Comparison of ENCODE assay signal across 16 cellular contexts in genomic region chr1:151815716-151816327, GRCh38. TPM values are rescaled to one million over a fixed set of nuclear protein-coding genes. Genes with fewer than 3 reads are reported as not detected.
A peak's percentile ranks its signal among the peaks of the same experiment; 100 is the strongest.
DNase-seq lines count a peak whose midpoint lies in the region; ATAC-seq and TF ChIP-seq lines count a peak whose summit lies in the region.
"Had no signal": no experiment of that assay in that cellular context is flagged by ENCODE, and none has a peak within 500 bp of the region (broad histone marks: within the 10 kb centered on the region; RNA-seq: fewer than 3 reads in every experiment).

No MANE protein-coding gene starts in this region.

- peak overlapping the region; percentile 67 for H2AFZ ChIP-seq in MM.1S (ENCODE audit: low read length)

- H3K36me3 ChIP-seq in MM.1S (replicated peaks; ENCODE audit: insufficient read depth, low read length): no peaks in the 10 kb centered on the region
- H3K36me3 ChIP-seq in A673 (ENCODE audit: insufficient read depth, low read length, poor library complexity, severe bottlenecking): no peaks in the 10 kb centered on the region
- H3K36me3 ChIP-seq: ascending aorta, vagina had no signal

- no peak overlapping the region for H3K4me3 Mint-ChIP-seq in activated CD8-positive, alpha-beta memory T cell treated with anti-CD3 and anti-CD28 coated beads, Interleukin-2, amount 10 ng/mL, durations not matched to agents 7 days and 5 days
- no peak overlapping the region for H3K4me3 Mint-ChIP-seq in neural crest cell
- H3K4me3 Mint-ChIP-seq: WTC11 had no signal

- H3K9ac ChIP-seq in MM.1S (ENCODE audit: low read length): peak overlapping the region; percentile 57

- no peaks in the 10 kb centered on the region for H3K9me3 Mint-ChIP-seq in activated CD8-positive, alpha-beta memory T cell treated with anti-CD3 and anti-CD28 coated beads, Interleukin-2, amount 10 ng/mL, durations not matched to agents 7 days and 5 days (ENCODE audit: low read depth)
- no peaks in the 10 kb centered on the region for H3K9me3 Mint-ChIP-seq in neural crest cell
- H3K9me3 Mint-ChIP-seq: WTC11 had no signal

- H3K27me3 Mint-ChIP-seq in activated CD8-positive, alpha-beta memory T cell treated with anti-CD3 and anti-CD28 coated beads, Interleukin-2, amount 10 ng/mL, durations not matched to agents 7 days and 5 days: no peaks in the 10 kb centered on the region
- no peaks in the 10 kb centered on the region for H3K27me3 Mint-ChIP-seq in neural crest cell (ENCODE audit: low read depth)

- POLR2A ChIA-PET in A673 (lab: Charles Lee; ENCODE audit: low non-redundant PET): no interaction called here

- BruUV-seq in A673 (replicated peaks; lab: Mats Ljungman, UMichigan): no TSS peak

- CTCF ChIA-PET in activated CD8-positive, alpha-beta memory T cell treated with anti-CD3 and anti-CD28 coated beads, Interleukin-2, amount 10 ng/mL, durations not matched to agents 7 days and 5 days (lab: Charles Lee): interaction anchor here (0.9 to 3.9 kb wide), 3 partner anchors 13 to 20 kb away, joined by 4 to 20 read pairs (median 5); no protein-coding TSS in a partner anchor
- CTCF ChIA-PET in A673 (lab: Charles Lee): no interaction called here

- H3K4me1 Mint-ChIP-seq in activated CD8-positive, alpha-beta memory T cell treated with anti-CD3 and anti-CD28 coated beads, Interleukin-2, amount 10 ng/mL, durations not matched to agents 7 days and 5 days: peaks cover 47% of the 10 kb centered on the region
- H3K4me1 Mint-ChIP-seq in neural crest cell: no peaks in the 10 kb centered on the region

- H3K4me3 ChIP-seq in MM.1S (ENCODE audit: low read length) (peak overlapping the region; percentile 7; the same call in 1 of the 2 replicates), A673 (ENCODE audit: low read depth, low read length, poor library complexity, severe bottlenecking) (no peak overlapping the region)
- H3K4me3 ChIP-seq: ascending aorta, vagina had no signal

- TF ChIP-seq CTCF in MM.1S (IDR thresholded peaks at IDR 0.05; ENCODE audit: low read length) (no peak), neural crest cell (conservative IDR thresholded peaks at IDR 0.05) (no peak), A673 (conservative IDR thresholded peaks at IDR 0.05; ENCODE audit: low read depth, low read length) (no peak)

- in situ Hi-C loops in KBM-7 (cut with MboI; ENCODE audit: low pct_unique_long_range_greater_than_20kb, low sequenced_read_pairs): no loop called here

- H3K27ac Mint-ChIP-seq in activated CD8-positive, alpha-beta memory T cell treated with anti-CD3 and anti-CD28 coated beads, Interleukin-2, amount 10 ng/mL, durations not matched to agents 7 days and 5 days: peak overlapping the region; percentile 73
- peak overlapping the region; percentile 88 for H3K27ac Mint-ChIP-seq in neural crest cell (ENCODE audit: unreplicated experiment)
- H3K27ac Mint-ChIP-seq: WTC11 had no signal

- peak overlapping the region; percentile 68 for H3K4me2 ChIP-seq in MM.1S (ENCODE audit: low read depth, low read length)

- H4K20me1 ChIP-seq in MM.1S (ENCODE audit: insufficient read depth, low read length): no peaks in the 10 kb centered on the region

- intact Hi-C loops in A673 (cut with micrococcal nuclease; ENCODE audit: unreplicated experiment): no loop called here

- no peaks in the 10 kb centered on the region for H3K9me2 ChIP-seq in MM.1S (replicated peaks; ENCODE audit: insufficient read depth, low read length)

- H3K36me3 Mint-ChIP-seq in activated CD8-positive, alpha-beta memory T cell treated with anti-CD3 and anti-CD28 coated beads, Interleukin-2, amount 10 ng/mL, durations not matched to agents 7 days and 5 days: no peaks in the 10 kb centered on the region
- H3K36me3 Mint-ChIP-seq in neural crest cell (ENCODE audit: low read depth): no peaks in the 10 kb centered on the region
- H3K36me3 Mint-ChIP-seq: WTC11 had no signal

- DNase-seq in activated CD8-positive, alpha-beta memory T cell treated with anti-CD3 and anti-CD28 coated beads, Interleukin-2, amount 10 ng/mL, durations not matched to agents 7 days and 5 days: peak; percentile 78
- DNase-seq in activated CD8-positive, alpha-beta memory T cell treated with anti-CD3 and anti-CD28 coated beads, Interleukin-2, amount 50 U/mL, for 48 hours: no peak
- DNase-seq in MM.1S (peak; percentile 92), neural crest cell (ENCODE audit: low read depth, low spot score) (no peak), A673 (ENCODE audit: low spot score) (no peak), NCI-H748 (lab: John Stamatoyannopoulos, UW; ENCODE audit: unreplicated experiment) (no peak), KBM-7 (no peak)
- peak; percentile 79 for DNase-seq in activated effector memory CD4-positive, alpha-beta T cell treated with anti-CD3 and anti-CD28 coated beads, Interleukin-2, amount 50 U/mL, for 16 hours
- DNase-seq: NCI-H1092 treated with DMSO at 0.1 percent for 48 hours, NCI-H82 had no signal

- H3K27me3 ChIP-seq in MM.1S (replicated peaks; ENCODE audit: insufficient read depth, low read length) (no peaks in the 10 kb centered on the region), A673 (replicated peaks; ENCODE audit: insufficient read depth, low read depth, low read length, poor library complexity) (peaks cover 4% of the 10 kb centered on the region)
- H3K27me3 ChIP-seq: ascending aorta, vagina had no signal

- H3K4me1 ChIP-seq in MM.1S (ENCODE audit: low read length) (peaks cover 48% of the 10 kb centered on the region), A673 (ENCODE audit: insufficient read depth, low read length, poor library complexity, severe bottlenecking) (no peaks in the 10 kb centered on the region)
- H3K4me1 ChIP-seq: ascending aorta, vagina had no signal

- ATAC-seq in activated CD8-positive, alpha-beta memory T cell treated with anti-CD3 and anti-CD28 coated beads, Interleukin-2, amount 10 ng/mL, durations not matched to agents 7 days and 5 days: peak; percentile 76
- ATAC-seq: WTC11 had no signal

- H3K79me2 ChIP-seq in MM.1S (ENCODE audit: low read length): no peaks in the 10 kb centered on the region

- H3K27ac ChIP-seq in MM.1S (ENCODE audit: low read length) (peak overlapping the region; percentile 60), A673 (ENCODE audit: low read depth, low read length, poor library complexity, severe bottlenecking) (no peak overlapping the region)
- H3K27ac ChIP-seq: ascending aorta, vagina had no signal

- no peaks in the 10 kb centered on the region; the same call in 1 of the 2 replicates for H3F3A ChIP-seq in MM.1S (ENCODE audit: insufficient read depth, low read length)

- no peaks in the 10 kb centered on the region for H3K9me3 ChIP-seq in MM.1S (replicated peaks; ENCODE audit: insufficient read depth, low read length)
- no peaks in the 10 kb centered on the region for H3K9me3 ChIP-seq in A673 (ENCODE audit: low read depth, low read length, poor library complexity, severe bottlenecking)
- H3K9me3 ChIP-seq: ascending aorta, vagina had no signal

RNA-seq across cellular contexts. Expression of gene LINGO4, which starts 10.6 kb away (rescaled TPM):
- total RNA-seq in activated CD8-positive, alpha-beta memory T cell treated with anti-CD3 and anti-CD28 coated beads, Interleukin-2, amount 10 ng/mL, durations not matched to agents 7 days and 5 days: under 1 TPM; 0.07 to 0.15 TPM
- total RNA-seq in neural crest cell: not detected in 2 replicates
- not detected in 2 replicates for total RNA-seq in A673 (2021)
- total RNA-seq: ascending aorta, frontal cortex, lung microvascular endothelial cell, RPMI7951, WTC11 had no signal

RNA-seq across cellular contexts. Expression of gene RORC, which starts 15.8 kb away (rescaled TPM):
- total RNA-seq in activated CD8-positive, alpha-beta memory T cell treated with anti-CD3 and anti-CD28 coated beads, Interleukin-2, amount 10 ng/mL, durations not matched to agents 7 days and 5 days: 1 to 10 TPM in 1 of 2 experiments, under 1 TPM in 1; 0.30 to 1.3 TPM
- 0.12 TPM in 1 of 2 replicates, not detected in the other for total RNA-seq in neural crest cell
- total RNA-seq in A673 (2021): not detected in 2 replicates
- total RNA-seq: ascending aorta, lung microvascular endothelial cell, RPMI7951 had no signal

RNA-seq across cellular contexts. Expression of gene C2CD4D, which starts 23.8 kb away (rescaled TPM):
- under 1 TPM; 0.33 to 0.96 TPM for total RNA-seq in activated CD8-positive, alpha-beta memory T cell treated with anti-CD3 and anti-CD28 coated beads, Interleukin-2, amount 10 ng/mL, durations not matched to agents 7 days and 5 days
- 0.39 and 0.40 TPM in 2 replicates for total RNA-seq in neural crest cell
- total RNA-seq in A673 (2021): not detected in 2 replicates
- total RNA-seq: ascending aorta, RPMI7951, vagina had no signal

RNA-seq across cellular contexts. Expression of gene TDRKH, which starts 25.5 kb away (rescaled TPM):
- 10 to 100 TPM; 16.4 to 17.1 TPM for total RNA-seq in activated CD8-positive, alpha-beta memory T cell treated with anti-CD3 and anti-CD28 coated beads, Interleukin-2, amount 10 ng/mL, durations not matched to agents 7 days and 5 days
- total RNA-seq in neural crest cell (19.9 and 21.9 TPM in 2 replicates), A673 (2021) (2.1 and 3.2 TPM in 2 replicates)

RNA-seq across cellular contexts. Expression of gene THEM5, which starts 37.7 kb away (rescaled TPM):
- not detected for total RNA-seq in activated CD8-positive, alpha-beta memory T cell treated with anti-CD3 and anti-CD28 coated beads, Interleukin-2, amount 10 ng/mL, durations not matched to agents 7 days and 5 days
- not detected in 2 replicates for total RNA-seq in neural crest cell
- not detected in 2 replicates for total RNA-seq in A673 (2021)
- total RNA-seq: ascending aorta, frontal cortex, lung microvascular endothelial cell, RPMI7951, WTC11 had no signal

Comparison
In these comparisons a context has a peak if more than half of its experiments do, and no peak if none do; other contexts are left out.
1. DNase-seq: peak in activated CD8-positive, alpha-beta memory T cell treated with anti-CD3 and anti-CD28 coated beads, Interleukin-2, amount 10 ng/mL, durations not matched to agents 7 days and 5 days (single experiment), MM.1S (single experiment) and activated effector memory CD4-positive, alpha-beta T cell treated with anti-CD3 and anti-CD28 coated beads, Interleukin-2, amount 50 U/mL, for 16 hours (single experiment); none in activated CD8-positive, alpha-beta memory T cell treated with anti-CD3 and anti-CD28 coated beads, Interleukin-2, amount 50 U/mL, for 48 hours (single experiment), neural crest cell (single experiment), A673 (single experiment), NCI-H748 (single experiment) and KBM-7 (single experiment).